In genomic region chr10:97715259-97715874, GRCh38 we compare ENCODE assay signal across 2 cellular contexts.
TF ChIP-seq lines count a peak whose summit lies in the region.

No MANE protein-coding gene starts in this region.

TF ChIP-seq in endothelial cell of umbilical vein, 7 proteins besides CTCF, POLR2A, EP300 and RAD21:
- TF ChIP-seq FOS (IDR thresholded peaks at IDR 0.05; ENCODE audit: borderline replicate concordance, insufficient read depth, low read length) (no peak), MAX (IDR thresholded peaks at IDR 0.05; ENCODE audit: insufficient read depth, insufficient read length) (no peak), EZH2 (IDR thresholded peaks at IDR 0.05; ENCODE audit: borderline replicate concordance, low read depth, low read length, severe bottlenecking) (no peak), MYC (IDR thresholded peaks at IDR 0.05; ENCODE audit: low read depth, low read length) (no peak), GATA2 (IDR thresholded peaks at IDR 0.05; ENCODE audit: insufficient read depth, insufficient read length, low read depth, low read length) (no peak), JUN (IDR thresholded peaks at IDR 0.05; ENCODE audit: borderline replicate concordance, insufficient read depth, insufficient read length, low read depth) (no peak), POLR2AphosphoS5 (IDR thresholded peaks at IDR 0.05; ENCODE audit: insufficient read depth, low read depth, low read length) (no peak)

TF ChIP-seq in GM12891, 5 proteins besides CTCF, POLR2A, EP300 and RAD21:
- no peak for TF ChIP-seq POU2F2 (IDR thresholded peaks at IDR 0.05; ENCODE audit: low read depth, low read length)
- TF ChIP-seq POLR2AphosphoS5 (IDR thresholded peaks at IDR 0.05; ENCODE audit: low read depth, low read length), result no peak
